In the genomic region with DNA sequence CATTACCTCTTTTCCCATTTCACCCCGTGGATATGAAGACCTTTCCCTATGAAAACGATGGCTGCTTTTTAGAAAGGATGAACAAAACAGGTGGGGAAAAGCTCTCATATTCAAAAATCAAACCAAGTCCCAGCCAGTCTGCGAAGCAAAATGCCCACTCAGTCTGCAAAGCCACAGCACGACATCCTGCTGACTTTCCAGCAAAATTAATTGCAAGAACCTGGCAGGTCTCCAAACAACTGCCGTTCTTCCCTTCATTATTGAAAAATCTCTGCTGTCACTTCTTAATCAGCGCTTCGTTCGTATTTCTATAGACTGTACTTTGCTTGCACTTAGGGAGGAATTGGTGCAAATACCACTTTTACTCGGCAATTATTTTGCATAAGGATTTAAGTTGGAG, we compare ENCODE assay signal across 16 cellular contexts.
"Had no signal": no experiment of that assay in that cellular context is flagged by ENCODE, and none has a peak within 500 bp of the region (broad histone marks: within the 10 kb centered on the region; RNA-seq: fewer than 3 reads in every experiment).

No MANE protein-coding gene starts in this region.

- ATAC-seq: activated CD8-positive, alpha-beta memory T cell treated with anti-CD3 and anti-CD28 coated beads, Interleukin-2, amount 10 ng/mL, durations not matched to agents 7 days and 5 days; esophagus mucosa; left ventricle myocardium superior; mucosa of descending colon; naive thymus-derived CD4-positive, alpha-beta T cell; stimulated activated memory B cell treated with anti-CD40 and anti-IgM and Interleukin-4, amounts not matched to agents 10 μg/mL and 1 μg/mL and 100 μg/mL, for 72 hours had no signal

- H3K4me3 ChIP-seq: hepatocyte, mucosa of descending colon, tibial artery had no signal

- DNase-seq: activated CD4-positive, alpha-beta memory T cell treated with anti-CD3 and anti-CD28 coated beads for 36 hours; activated CD4-positive, alpha-beta T cell treated with anti-CD3 and anti-CD28 coated beads for 1 hour; activated CD8-positive, alpha-beta memory T cell treated with anti-CD3 and anti-CD28 coated beads, Interleukin-2, amount 10 ng/mL, durations not matched to agents 7 days and 5 days; activated naive CD4-positive, alpha-beta T cell treated with anti-CD3 and anti-CD28 coated beads, Interleukin-2, amount 10 ng/mL, durations not matched to agents 7 days and 5 days; activated T-cell treated with anti-CD3 and anti-CD28 coated beads, Interleukin-2, amount 50 U/mL, for 1 hour; dorsolateral prefrontal cortex; kidney; left ventricle myocardium superior; mucosa of descending colon; naive thymus-derived CD4-positive, alpha-beta T cell; stimulated activated CD4-positive, alpha-beta T cell treated with anti-CD3 and anti-CD28 coated beads, Interleukin-2, amount 100 ng/mL, for 48 hours; T1000; tibial artery had no signal
